In the genomic region with DNA sequence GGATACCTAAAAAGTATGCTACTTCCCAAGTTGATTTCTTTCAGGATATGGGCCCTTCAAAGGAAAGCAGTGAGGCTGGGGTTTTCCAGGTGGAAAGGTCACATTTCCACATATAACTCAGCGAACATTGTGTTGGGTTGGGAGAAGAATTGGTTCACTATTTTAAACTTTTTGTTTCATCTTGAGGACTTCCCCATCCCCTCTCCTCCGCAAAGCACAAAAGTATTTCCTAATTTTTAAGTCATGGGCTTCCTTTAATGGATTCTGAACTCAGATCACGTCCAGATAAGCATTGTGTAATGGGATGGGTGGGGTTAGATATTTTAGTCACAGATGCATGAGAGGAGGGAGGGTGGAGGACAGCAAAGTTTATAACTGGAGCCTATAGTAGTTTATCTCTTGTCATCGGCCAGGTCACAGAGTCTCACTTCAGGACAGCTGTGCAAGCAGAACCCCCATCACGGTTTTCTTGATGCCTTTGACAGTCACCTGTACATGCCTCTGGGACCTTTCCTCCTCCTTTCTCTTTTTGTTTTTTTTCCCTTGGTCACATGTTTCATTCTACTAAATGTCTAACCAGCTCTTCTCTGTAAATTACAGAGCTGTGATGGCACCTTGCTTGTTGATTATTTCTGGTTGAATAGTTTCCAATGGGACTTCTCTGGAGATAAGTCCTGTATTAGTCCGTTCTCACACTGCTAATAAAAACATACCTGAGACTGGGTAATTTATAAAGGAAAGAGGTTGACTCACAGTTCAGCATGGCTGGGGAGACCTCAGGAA, we compare ENCODE assay signal across 11 cellular contexts.
A peak's percentile ranks its signal among the peaks of the same experiment; 100 is the strongest.
DNase-seq lines count a peak whose midpoint lies in the region; ATAC-seq, FAIRE-seq and TF ChIP-seq lines count a peak whose summit lies in the region.
"Had no signal": no experiment of that assay in that cellular context is flagged by ENCODE, and none has a peak within 500 bp of the region (broad histone marks: within the 10 kb centered on the region; RNA-seq: fewer than 3 reads in every experiment).

No MANE protein-coding gene starts in this region.

- H3K27me3 ChIP-seq in upper lobe of left lung (no peaks in the 10 kb centered on the region), WERI-Rb-1 (ENCODE audit: insufficient read depth, low read depth, severe bottlenecking) (no peaks in the 10 kb centered on the region)

- H3K27ac ChIP-seq in kidney (ENCODE audit: low read depth in 2 of 2, low read length in 2 of 2) (peak overlapping the region; percentile 37 to 52), upper lobe of left lung (peak overlapping the region; percentile 65 to 76 (median 72)), WERI-Rb-1 (no peak overlapping the region)
- H3K27ac ChIP-seq: 22Rv1, KMS-11 had no signal

- H3K9me3 ChIP-seq in kidney (ENCODE audit: control insufficient read depth in 1 of 2, low read length in 2 of 2): no peaks in the 10 kb centered on the region
- H3K9me3 ChIP-seq in upper lobe of left lung: no peaks in the 10 kb centered on the region
- H3K9me3 ChIP-seq in WERI-Rb-1 (ENCODE audit: severe bottlenecking): no peaks in the 10 kb centered on the region

- H3K36me3 ChIP-seq in kidney (ENCODE audit: control insufficient read depth in 1 of 2, insufficient read depth in 2 of 2, low read length in 2 of 2) (peaks cover 4 to 5% of the 10 kb centered on the region in 2 donors), upper lobe of left lung (no peaks in the 10 kb centered on the region), WERI-Rb-1 (peaks cover 6% of the 10 kb centered on the region)

- TF ChIP-seq CTCF in kidney (IDR thresholded peaks at IDR 0.05; ENCODE audit: borderline replicate concordance, extremely low read depth, insufficient read depth) (no peak), upper lobe of left lung (IDR thresholded peaks at IDR 0.05) (no peak), WERI-Rb-1 (IDR thresholded peaks at IDR 0.05; ENCODE audit: low read depth, low read length) (no peak)

- FAIRE-seq in kidney (lab: Jason Lieb, UNC): peak; percentile 11

- H3K4me3 ChIP-seq in kidney (ENCODE audit: low read length in 2 of 2) (no peak overlapping the region), upper lobe of left lung (no peak overlapping the region), WERI-Rb-1 (ENCODE audit: low read depth, low read length) (no peak overlapping the region)

- peak in 1 of 2 donors; percentile 88 for ATAC-seq in upper lobe of left lung (ENCODE audit: low FRiP score in 2 of 2)
- ATAC-seq: esophagus mucosa had no signal

- intact Hi-C loops in kidney (cut with DNase I): no loop called here

- 46 to 47% methylated on average over 6 of the region's 6 CpGs for WGBS in upper lobe of left lung, 2 donors

- no peak overlapping the region for H3K9ac ChIP-seq in kidney (ENCODE audit: low read length in 2 of 2)
- H3K9ac ChIP-seq: KMS-11 had no signal

- peak in 1 of 4 donors; percentile 7 for TF ChIP-seq EP300 in upper lobe of left lung (IDR thresholded peaks at IDR 0.05)

- peak; percentile 0 for DNase-seq in NCI-H748 (lab: John Stamatoyannopoulos, UW; ENCODE audit: unreplicated experiment)
- no peak for DNase-seq in NCI-H748 treated with DMSO at 0.1 percent for 48 hours (lab: John Stamatoyannopoulos, UW)
- DNase-seq in amniotic epithelial cell (ENCODE audit: low read depth): peak; percentile 76
- DNase-seq in kidney: no peak
- DNase-seq in upper lobe of left lung: peak in 1 of 2 donors; percentile 30
- no peak for DNase-seq in WERI-Rb-1
- DNase-seq in NCI-H2171 treated with DMSO at 0.1 percent for 48 hours (lab: John Stamatoyannopoulos, UW): no peak
- no peak for DNase-seq in stimulated activated CD4-positive, alpha-beta T cell treated with anti-CD3 and anti-CD28 coated beads, Interleukin-4, amount 100 ng/mL, for 4 hours

- peak in 1 of 4 donors; percentile 21 for TF ChIP-seq POLR2A in upper lobe of left lung (IDR thresholded peaks at IDR 0.05)

- peaks cover 14 to 17% of the 10 kb centered on the region in 2 donors for H3K4me1 ChIP-seq in kidney (ENCODE audit: control insufficient read depth in 1 of 2, insufficient read depth in 1 of 2, low read depth in 1 of 2, low read length in 2 of 2)
- H3K4me1 ChIP-seq in upper lobe of left lung: peaks cover 33 to 52% (median 48%) of the 10 kb centered on the region in 4 donors

Comparison
In these comparisons a context has a peak if more than half of its experiments do, and no peak if none do; other contexts are left out.
1. DNase-seq: peak in NCI-H748 (single experiment) and amniotic epithelial cell (single experiment); none in NCI-H748 treated with DMSO at 0.1 percent for 48 hours (single experiment), kidney (single experiment), WERI-Rb-1 (single experiment), NCI-H2171 treated with DMSO at 0.1 percent for 48 hours (single experiment) and stimulated activated CD4-positive, alpha-beta T cell treated with anti-CD3 and anti-CD28 coated beads, Interleukin-4, amount 100 ng/mL, for 4 hours (0 of 2).